In genomic region chr1:92544756-92545165, GRCh38 we compare ENCODE assay signal across 1 cellular context.
TF ChIP-seq lines count a peak whose summit lies in the region.

No MANE protein-coding gene starts in this region.

TF ChIP-seq in K562, 482 proteins besides CTCF, POLR2A, EP300 and RAD21 (continued from another document and continues in another):
- 0 out of 4 replicates have a peak, but pooled peaks of 1 of the 2 experiments have one; percentile 28 for TF ChIP-seq BCLAF1 (IDR thresholded peaks at IDR 0.05; ENCODE audit: borderline replicate concordance in 1 of 2, control insufficient read depth in 1 of 2, low read depth in 2 of 2, low read length in 1 of 2)
- TF ChIP-seq RBFOX2 (IDR thresholded peaks at IDR 0.05; ENCODE audit: low read depth, low read length), result no peak
- no peak for TF ChIP-seq HNRNPH1 (optimal IDR thresholded peaks at IDR 0.05; ENCODE audit: low read depth, low read length)
- TF ChIP-seq GTF2E2 (tag; IDR thresholded peaks at IDR 0.05), result no peak
- no peak for TF ChIP-seq NFXL1 (CRISPR knock-in tag; IDR thresholded peaks at IDR 0.05)
- peak in 1 of 2 experiments; percentile 38; a peak in 1 of 4 replicates for TF ChIP-seq CSDE1 (IDR thresholded peaks at IDR 0.05)
- no peak for TF ChIP-seq SAP30 (IDR thresholded peaks at IDR 0.05; ENCODE audit: borderline replicate concordance, insufficient read depth, low read depth, low read length, poor library complexity, severe bottlenecking)
- TF ChIP-seq GABPB2 (CRISPR knock-in tag; conservative IDR thresholded peaks at IDR 0.05), result no peak
- no peak for TF ChIP-seq JUNB (CRISPR knock-in tag; conservative IDR thresholded peaks at IDR 0.05)
- peak; percentile 43; the same call in 1 of the 2 replicates for TF ChIP-seq HDAC8 (tag; IDR thresholded peaks at IDR 0.05)
- TF ChIP-seq KDM5B (IDR thresholded peaks at IDR 0.05; ENCODE audit: insufficient replicate concordance, low read depth, low read length), result no peak
- TF ChIP-seq, protein P1, sequence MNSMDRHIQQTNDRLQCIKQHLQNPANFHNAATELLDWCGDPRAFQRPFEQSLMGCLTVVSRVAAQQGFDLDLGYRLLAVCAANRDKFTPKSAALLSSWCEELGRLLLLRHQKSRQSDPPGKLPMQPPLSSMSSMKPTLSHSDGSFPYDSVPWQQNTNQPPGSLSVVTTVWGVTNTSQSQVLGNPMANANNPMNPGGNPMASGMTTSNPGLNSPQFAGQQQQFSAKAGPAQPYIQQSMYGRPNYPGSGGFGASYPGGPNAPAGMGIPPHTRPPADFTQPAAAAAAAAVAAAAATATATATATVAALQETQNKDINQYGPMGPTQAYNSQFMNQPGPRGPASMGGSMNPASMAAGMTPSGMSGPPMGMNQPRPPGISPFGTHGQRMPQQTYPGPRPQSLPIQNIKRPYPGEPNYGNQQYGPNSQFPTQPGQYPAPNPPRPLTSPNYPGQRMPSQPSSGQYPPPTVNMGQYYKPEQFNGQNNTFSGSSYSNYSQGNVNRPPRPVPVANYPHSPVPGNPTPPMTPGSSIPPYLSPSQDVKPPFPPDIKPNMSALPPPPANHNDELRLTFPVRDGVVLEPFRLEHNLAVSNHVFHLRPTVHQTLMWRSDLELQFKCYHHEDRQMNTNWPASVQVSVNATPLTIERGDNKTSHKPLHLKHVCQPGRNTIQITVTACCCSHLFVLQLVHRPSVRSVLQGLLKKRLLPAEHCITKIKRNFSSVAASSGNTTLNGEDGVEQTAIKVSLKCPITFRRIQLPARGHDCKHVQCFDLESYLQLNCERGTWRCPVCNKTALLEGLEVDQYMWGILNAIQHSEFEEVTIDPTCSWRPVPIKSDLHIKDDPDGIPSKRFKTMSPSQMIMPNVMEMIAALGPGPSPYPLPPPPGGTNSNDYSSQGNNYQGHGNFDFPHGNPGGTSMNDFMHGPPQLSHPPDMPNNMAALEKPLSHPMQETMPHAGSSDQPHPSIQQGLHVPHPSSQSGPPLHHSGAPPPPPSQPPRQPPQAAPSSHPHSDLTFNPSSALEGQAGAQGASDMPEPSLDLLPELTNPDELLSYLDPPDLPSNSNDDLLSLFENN (IDR thresholded peaks at IDR 0.05; ENCODE audit: low read depth in 2 of 2, low read length in 2 of 2), result peak in 1 of 2 experiments; percentile 98; a peak in 2 of 4 replicates
- no peak for TF ChIP-seq CHD7 (IDR thresholded peaks at IDR 0.05; ENCODE audit: low read depth, low read length)
- no peak for TF ChIP-seq LARP7 (IDR thresholded peaks at IDR 0.05)
- TF ChIP-seq ELF1 (tag; IDR thresholded peaks at IDR 0.05), result peak; percentile 71
- TF ChIP-seq HCFC1 (IDR thresholded peaks at IDR 0.05; ENCODE audit: low read depth, low read length), result no peak
- TF ChIP-seq, protein P2, sequence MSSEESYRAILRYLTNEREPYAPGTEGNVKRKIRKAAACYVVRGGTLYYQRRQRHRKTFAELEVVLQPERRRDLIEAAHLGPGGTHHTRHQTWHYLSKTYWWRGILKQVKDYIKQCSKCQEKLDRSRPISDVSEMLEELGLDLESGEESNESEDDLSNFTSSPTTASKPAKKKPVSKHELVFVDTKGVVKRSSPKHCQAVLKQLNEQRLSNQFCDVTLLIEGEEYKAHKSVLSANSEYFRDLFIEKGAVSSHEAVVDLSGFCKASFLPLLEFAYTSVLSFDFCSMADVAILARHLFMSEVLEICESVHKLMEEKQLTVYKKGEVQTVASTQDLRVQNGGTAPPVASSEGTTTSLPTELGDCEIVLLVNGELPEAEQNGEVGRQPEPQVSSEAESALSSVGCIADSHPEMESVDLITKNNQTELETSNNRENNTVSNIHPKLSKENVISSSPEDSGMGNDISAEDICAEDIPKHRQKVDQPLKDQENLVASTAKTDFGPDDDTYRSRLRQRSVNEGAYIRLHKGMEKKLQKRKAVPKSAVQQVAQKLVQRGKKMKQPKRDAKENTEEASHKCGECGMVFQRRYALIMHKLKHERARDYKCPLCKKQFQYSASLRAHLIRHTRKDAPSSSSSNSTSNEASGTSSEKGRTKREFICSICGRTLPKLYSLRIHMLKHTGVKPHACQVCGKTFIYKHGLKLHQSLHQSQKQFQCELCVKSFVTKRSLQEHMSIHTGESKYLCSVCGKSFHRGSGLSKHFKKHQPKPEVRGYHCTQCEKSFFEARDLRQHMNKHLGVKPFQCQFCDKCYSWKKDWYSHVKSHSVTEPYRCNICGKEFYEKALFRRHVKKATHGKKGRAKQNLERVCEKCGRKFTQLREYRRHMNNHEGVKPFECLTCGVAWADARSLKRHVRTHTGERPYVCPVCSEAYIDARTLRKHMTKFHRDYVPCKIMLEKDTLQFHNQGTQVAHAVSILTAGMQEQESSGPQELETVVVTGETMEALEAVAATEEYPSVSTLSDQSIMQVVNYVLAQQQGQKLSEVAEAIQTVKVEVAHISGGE (CRISPR knock-in tag; IDR thresholded peaks at IDR 0.05), result peak in 1 of 3 experiments; percentile 88; a peak in 2 of 6 replicates
- no peak for TF ChIP-seq SNAPC5 (CRISPR knock-in tag; IDR thresholded peaks at IDR 0.05)
- no peak for TF ChIP-seq TAF15 (IDR thresholded peaks at IDR 0.05; ENCODE audit: low read depth, low read length)
- TF ChIP-seq, protein P3, sequence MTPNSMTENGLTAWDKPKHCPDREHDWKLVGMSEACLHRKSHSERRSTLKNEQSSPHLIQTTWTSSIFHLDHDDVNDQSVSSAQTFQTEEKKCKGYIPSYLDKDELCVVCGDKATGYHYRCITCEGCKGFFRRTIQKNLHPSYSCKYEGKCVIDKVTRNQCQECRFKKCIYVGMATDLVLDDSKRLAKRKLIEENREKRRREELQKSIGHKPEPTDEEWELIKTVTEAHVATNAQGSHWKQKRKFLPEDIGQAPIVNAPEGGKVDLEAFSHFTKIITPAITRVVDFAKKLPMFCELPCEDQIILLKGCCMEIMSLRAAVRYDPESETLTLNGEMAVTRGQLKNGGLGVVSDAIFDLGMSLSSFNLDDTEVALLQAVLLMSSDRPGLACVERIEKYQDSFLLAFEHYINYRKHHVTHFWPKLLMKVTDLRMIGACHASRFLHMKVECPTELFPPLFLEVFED (CRISPR knock-in tag; conservative IDR thresholded peaks at IDR 0.05), result peak; percentile 96
- peak; percentile 86; the same call in 1 of the 2 replicates for TF ChIP-seq ZBTB17 (CRISPR knock-in tag; IDR thresholded peaks at IDR 0.05)
- TF ChIP-seq TCF7 (IDR thresholded peaks at IDR 0.05; ENCODE audit: borderline replicate concordance), result peak; percentile 87; the same call in 1 of the 2 replicates
- TF ChIP-seq ZNF518B (CRISPR knock-in tag; IDR thresholded peaks at IDR 0.05), result no peak
- TF ChIP-seq KLF16 (IDR thresholded peaks at IDR 0.05), result peak; percentile 99
- TF ChIP-seq ILF3 (IDR thresholded peaks at IDR 0.05; ENCODE audit: borderline replicate concordance), result 0 out of 2 replicates have a peak, but pooled peaks have one; percentile 28
- TF ChIP-seq SRSF1 (IDR thresholded peaks at IDR 0.05; ENCODE audit: low read depth, low read length), result no peak
- TF ChIP-seq CHD2 (IDR thresholded peaks at IDR 0.05; ENCODE audit: low read depth, low read length), result no peak
- TF ChIP-seq ZBTB1 (CRISPR knock-in tag; IDR thresholded peaks at IDR 0.05; ENCODE audit: borderline replicate concordance, low read depth), result no peak
